ENCODE assay signal across 19 cellular contexts in the genomic region with DNA sequence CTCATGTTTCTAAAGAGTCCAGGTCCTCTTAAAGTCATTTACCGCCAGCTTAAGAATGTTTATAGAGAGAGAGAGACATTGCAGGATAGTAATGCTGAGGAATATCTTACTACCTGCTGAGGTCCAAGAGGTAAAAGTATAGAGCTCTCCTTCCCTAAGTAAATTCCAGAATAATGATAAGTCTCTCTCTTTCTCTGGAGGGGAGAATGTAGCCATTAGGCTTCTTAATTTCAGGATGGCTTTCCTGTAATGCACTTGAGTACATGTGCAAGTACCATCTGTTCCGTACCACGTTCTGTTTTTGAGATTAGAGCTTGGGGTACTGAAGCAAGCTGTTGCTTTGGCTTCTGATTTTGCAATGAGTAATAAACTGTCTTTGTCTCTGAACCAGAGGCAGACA.
DNase-seq lines count a peak whose midpoint lies in the region; ATAC-seq and TF ChIP-seq lines count a peak whose summit lies in the region.
"Had no signal": no experiment of that assay in that cellular context is flagged by ENCODE, and none has a peak within 500 bp of the region (broad histone marks: within the 10 kb centered on the region; RNA-seq: fewer than 3 reads in every experiment).

No MANE protein-coding gene starts in this region.

- H2BK120ac ChIP-seq in mesenchymal stem cell (ENCODE audit: low read depth, low read length): no peak overlapping the region

- H3K27me3 ChIP-seq in hepatocyte (no peaks in the 10 kb centered on the region), mesenchymal stem cell (ENCODE audit: control insufficient read depth in 1 of 2, insufficient read depth in 1 of 2, low read length in 2 of 2) (no peaks in the 10 kb centered on the region)
- H3K27me3 ChIP-seq: MG63, Peyer's patch had no signal

- H3K14ac ChIP-seq in mesenchymal stem cell (ENCODE audit: low read length in 2 of 2): no peak overlapping the region

- H3K4me1 Mint-ChIP-seq in CD14-positive monocyte: no peaks in the 10 kb centered on the region
- H3K4me1 Mint-ChIP-seq: B cell; CD4-positive, CD25-positive, alpha-beta regulatory T cell had no signal

- H3K36me3 ChIP-seq in hepatocyte (replicated peaks; ENCODE audit: insufficient read depth, low read depth) (no peaks in the 10 kb centered on the region), mesenchymal stem cell (ENCODE audit: control insufficient read depth in 1 of 2, insufficient read depth in 2 of 2, low read depth in 1 of 2, low read length in 2 of 2) (no peaks in the 10 kb centered on the region)
- H3K36me3 ChIP-seq: MG63, Peyer's patch had no signal

- DNase-seq in D341Med (ENCODE audit: low spot score) (peak; percentile 27), NCI-H2171 treated with DMSO at 0.1 percent for 48 hours (lab: John Stamatoyannopoulos, UW) (peak; percentile 92), NCI-H82 treated with DMSO at 0.1 percent for 48 hours (lab: John Stamatoyannopoulos, UW; ENCODE audit: unreplicated experiment) (peak; percentile 80), hepatocyte (ENCODE audit: low spot score) (peak; percentile 5), CD14-positive monocyte (ENCODE audit: low spot score) (no peak), mesenchymal stem cell (no peak)
- DNase-seq: CD4-positive, CD25-positive, alpha-beta regulatory T cell; COR-L47; DMS53; GDM1; H7; MG63; NCI-H1417 treated with DMSO at 0.1 percent for 48 hours; NCI-H1930; NCI-H774; Peyer's patch; T-helper 9 cell had no signal

- H2AFZ ChIP-seq in hepatocyte (no peak overlapping the region), mesenchymal stem cell (ENCODE audit: low read depth, low read length) (no peak overlapping the region)

- H3K9me3 ChIP-seq in hepatocyte (ENCODE audit: low read depth) (no peaks in the 10 kb centered on the region), mesenchymal stem cell (ENCODE audit: control insufficient read depth, low read length) (peaks cover 6% of the 10 kb centered on the region)
- H3K9me3 ChIP-seq: MG63, Peyer's patch had no signal

- no peaks in the 10 kb centered on the region for H4K20me1 ChIP-seq in hepatocyte (ENCODE audit: insufficient read depth, poor library complexity, severe bottlenecking)

- no peak overlapping the region for H3K27ac Mint-ChIP-seq in CD14-positive monocyte
- H3K27ac Mint-ChIP-seq: B cell; CD4-positive, CD25-positive, alpha-beta regulatory T cell had no signal

- no peak overlapping the region for H3K4me3 Mint-ChIP-seq in CD14-positive monocyte
- H3K4me3 Mint-ChIP-seq: B cell; CD4-positive, CD25-positive, alpha-beta regulatory T cell had no signal

- H3K23ac ChIP-seq in mesenchymal stem cell (ENCODE audit: low read length in 2 of 2): no peak overlapping the region

- H3K36me3 Mint-ChIP-seq in CD14-positive monocyte: no peaks in the 10 kb centered on the region
- H3K36me3 Mint-ChIP-seq: CD4-positive, CD25-positive, alpha-beta regulatory T cell had no signal

- no peak overlapping the region for H2BK5ac ChIP-seq in mesenchymal stem cell (ENCODE audit: low read depth, low read length, poor library complexity, severe bottlenecking)

- H2BK12ac ChIP-seq in mesenchymal stem cell (ENCODE audit: low read length in 2 of 2): no peak overlapping the region

- H3K9ac ChIP-seq in mesenchymal stem cell (ENCODE audit: low read length): no peak overlapping the region

- no peaks in the 10 kb centered on the region for H3K79me2 ChIP-seq in hepatocyte

- H3K9me2 ChIP-seq in hepatocyte (replicated peaks; ENCODE audit: insufficient read depth): no peaks in the 10 kb centered on the region

- no peak overlapping the region for H3K4me3 ChIP-seq in hepatocyte
- H3K4me3 ChIP-seq in mesenchymal stem cell (ENCODE audit: insufficient read depth in 1 of 2, low read depth in 1 of 2, low read length in 2 of 2): no peak overlapping the region
- H3K4me3 ChIP-seq: MG63, Peyer's patch had no signal

- intact Hi-C loops in CD14-positive monocyte (cut with micrococcal nuclease): no loop called here

- ATAC-seq in GM19324 (IDR thresholded peaks at IDR 0.05; ENCODE audit: low FRiP score, unreplicated experiment): no peak

- no peak overlapping the region for H2AK5ac ChIP-seq in mesenchymal stem cell (ENCODE audit: low read length, severe bottlenecking)

- no peak overlapping the region for H3K18ac ChIP-seq in mesenchymal stem cell (ENCODE audit: low read depth in 1 of 2, low read length in 2 of 2)

- H4K91ac ChIP-seq in mesenchymal stem cell (ENCODE audit: low read length): no peak overlapping the region

- 69% methylated on average over 3 of the region's 3 CpGs for WGBS in hepatocyte (ENCODE audit: low lambda C conversion rate, missing lambda C conversion rate)
- 95% methylated on average over 2 of the region's 3 CpGs for WGBS in mesenchymal stem cell

- peaks cover 0 to 3% (median 0%) of the 10 kb centered on the region in 7 donors for H3K9me3 Mint-ChIP-seq in CD14-positive monocyte

- H3K27me3 Mint-ChIP-seq in CD14-positive monocyte (ENCODE audit: low read depth in 3 of 3): no peaks in the 10 kb centered on the region
- H3K27me3 Mint-ChIP-seq: B cell; CD4-positive, CD25-positive, alpha-beta regulatory T cell had no signal

- no peaks in the 10 kb centered on the region for H3K79me1 ChIP-seq in mesenchymal stem cell (replicated peaks; ENCODE audit: low read length, poor library complexity, severe bottlenecking)

- H3K4me1 ChIP-seq in hepatocyte (ENCODE audit: insufficient read depth) (no peaks in the 10 kb centered on the region), mesenchymal stem cell (ENCODE audit: control insufficient read depth, insufficient read depth, low read depth, low read length) (no peaks in the 10 kb centered on the region)
- H3K4me1 ChIP-seq: Peyer's patch had no signal

- H4K8ac ChIP-seq in mesenchymal stem cell (ENCODE audit: low read length): no peak overlapping the region

- H3K4me2 ChIP-seq in hepatocyte (no peak overlapping the region), mesenchymal stem cell (ENCODE audit: low read length, poor library complexity, severe bottlenecking) (no peak overlapping the region)

- no peak for TF ChIP-seq CTCF in hepatocyte (IDR thresholded peaks at IDR 0.05; ENCODE audit: poor library complexity)
- no peak for TF ChIP-seq CTCF in CD14-positive monocyte (IDR thresholded peaks at IDR 0.05)

- H3K4ac ChIP-seq in mesenchymal stem cell (ENCODE audit: low read depth in 1 of 2, low read length in 2 of 2): no peak overlapping the region

- H3K27ac ChIP-seq in hepatocyte (no peak overlapping the region), mesenchymal stem cell (ENCODE audit: low read length, poor library complexity, severe bottlenecking) (no peak overlapping the region)
- H3K27ac ChIP-seq: Peyer's patch had no signal

- no peak overlapping the region for H2BK15ac ChIP-seq in mesenchymal stem cell (ENCODE audit: low read depth, poor library complexity, severe bottlenecking)

Comparison
In these comparisons a context has a peak if more than half of its experiments do, and no peak if none do; other contexts are left out.
1. DNase-seq: peak in D341Med (single experiment), NCI-H2171 treated with DMSO at 0.1 percent for 48 hours (single experiment), NCI-H82 treated with DMSO at 0.1 percent for 48 hours (single experiment) and hepatocyte (single experiment); none in CD14-positive monocyte (single experiment) and mesenchymal stem cell (single experiment).